ENCODE assay signal across 1 cellular context in the genomic region with DNA sequence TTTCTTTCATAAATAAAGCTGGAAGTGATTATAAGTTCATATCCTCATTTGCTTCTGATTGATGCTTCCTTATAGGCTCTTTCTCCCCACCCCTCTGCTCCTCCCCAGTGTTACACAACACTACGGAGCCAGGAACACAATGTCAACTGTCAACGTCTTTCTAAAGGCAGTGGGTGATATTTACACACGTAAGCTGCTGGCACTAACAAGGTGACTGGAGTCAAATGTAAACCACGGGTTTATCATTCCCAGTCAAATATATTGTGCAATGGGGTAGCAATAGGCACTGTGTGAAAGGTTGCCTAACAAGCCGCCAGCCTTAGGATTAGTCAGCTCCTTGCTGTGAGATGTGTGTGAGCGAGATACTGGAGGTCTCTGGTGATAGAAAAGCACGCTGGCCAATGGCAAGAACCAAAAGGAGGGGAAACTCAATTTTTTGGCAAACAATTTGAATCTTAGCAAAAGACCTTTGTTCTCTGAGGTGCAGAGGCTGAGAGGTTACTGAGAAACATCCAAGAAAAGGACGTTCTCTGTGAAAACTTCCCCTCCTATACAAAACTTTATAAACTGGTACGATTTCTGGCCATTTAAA.
A peak's percentile ranks its signal among the peaks of the same experiment; 100 is the strongest.
TF ChIP-seq lines count a peak whose summit lies in the region.

No MANE protein-coding gene starts in this region.

TF ChIP-seq in K562, 482 proteins besides CTCF, POLR2A, EP300 and RAD21 (continued from another document and continues in another):
- TF ChIP-seq ZNF609 (CRISPR knock-in tag; IDR thresholded peaks at IDR 0.05; ENCODE audit: borderline replicate concordance): 0 out of 2 replicates have a peak, but pooled peaks have one; percentile 24
- TF ChIP-seq ZNF318 (IDR thresholded peaks at IDR 0.05; ENCODE audit: borderline replicate concordance in 1 of 2, low read depth in 1 of 2): peak in 1 of 2 experiments; percentile 80; a peak in 1 of 4 replicates
- peak; percentile 90 for TF ChIP-seq ZEB2 (IDR thresholded peaks at IDR 0.05)
- TF ChIP-seq, protein P1, sequence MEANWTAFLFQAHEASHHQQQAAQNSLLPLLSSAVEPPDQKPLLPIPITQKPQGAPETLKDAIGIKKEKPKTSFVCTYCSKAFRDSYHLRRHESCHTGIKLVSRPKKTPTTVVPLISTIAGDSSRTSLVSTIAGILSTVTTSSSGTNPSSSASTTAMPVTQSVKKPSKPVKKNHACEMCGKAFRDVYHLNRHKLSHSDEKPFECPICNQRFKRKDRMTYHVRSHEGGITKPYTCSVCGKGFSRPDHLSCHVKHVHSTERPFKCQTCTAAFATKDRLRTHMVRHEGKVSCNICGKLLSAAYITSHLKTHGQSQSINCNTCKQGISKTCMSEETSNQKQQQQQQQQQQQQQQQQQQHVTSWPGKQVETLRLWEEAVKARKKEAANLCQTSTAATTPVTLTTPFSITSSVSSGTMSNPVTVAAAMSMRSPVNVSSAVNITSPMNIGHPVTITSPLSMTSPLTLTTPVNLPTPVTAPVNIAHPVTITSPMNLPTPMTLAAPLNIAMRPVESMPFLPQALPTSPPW (CRISPR knock-in tag; IDR thresholded peaks at IDR 0.05): peak; percentile 63
- peak; percentile 95 for TF ChIP-seq FOSL1 (tag; conservative IDR thresholded peaks at IDR 0.05)
- peak; percentile 58; the same call in 1 of the 2 replicates for TF ChIP-seq NR2C1 (IDR thresholded peaks at IDR 0.05)
- TF ChIP-seq NR2C1 (tag; IDR thresholded peaks at IDR 0.05): peak; percentile 76
- TF ChIP-seq MYNN (IDR thresholded peaks at IDR 0.05): peak; percentile 78; the same call in 1 of the 2 replicates
- TF ChIP-seq MYNN (CRISPR knock-in tag; IDR thresholded peaks at IDR 0.05): no peak
- peak; percentile 94 for TF ChIP-seq ESRRA (IDR thresholded peaks at IDR 0.05; ENCODE audit: borderline replicate concordance, low read depth)
- TF ChIP-seq JUN (IDR thresholded peaks at IDR 0.05; ENCODE audit: borderline replicate concordance, low read depth, low read length): peak; percentile 81
- TF ChIP-seq JUN (CRISPR knock-in tag; IDR thresholded peaks at IDR 0.05; ENCODE audit: borderline replicate concordance): peak; percentile 83; the same call in 1 of the 2 replicates
- peak; percentile 96 for TF ChIP-seq ZNF766 (CRISPR knock-in tag; conservative IDR thresholded peaks at IDR 0.05)
- TF ChIP-seq HEY1 (CRISPR knock-in tag; IDR thresholded peaks at IDR 0.05; ENCODE audit: borderline replicate concordance): no peak
- peak; percentile 87 for TF ChIP-seq MEIS2 (IDR thresholded peaks at IDR 0.05; ENCODE audit: partially characterized antibody)
- peak; percentile 83; the same call in 1 of the 2 replicates for TF ChIP-seq ZBTB2 (IDR thresholded peaks at IDR 0.05)
- TF ChIP-seq KHSRP (IDR thresholded peaks at IDR 0.05): no peak
- peak; percentile 77 for TF ChIP-seq ZNF589 (CRISPR knock-in tag; IDR thresholded peaks at IDR 0.05; ENCODE audit: low read depth)
- TF ChIP-seq CREM (IDR thresholded peaks at IDR 0.05; ENCODE audit: low read depth): peak; percentile 83
- TF ChIP-seq EHMT2 (IDR thresholded peaks at IDR 0.05): peak; percentile 84; the same call in 1 of the 2 replicates
- TF ChIP-seq HCFC1 (IDR thresholded peaks at IDR 0.05; ENCODE audit: low read depth, low read length): 0 out of 2 replicates have a peak, but pooled peaks have one; percentile 37
- TF ChIP-seq ZBTB43 (CRISPR knock-in tag; IDR thresholded peaks at IDR 0.05): peak; percentile 94
- peak; percentile 85 for TF ChIP-seq EP400 (IDR thresholded peaks at IDR 0.05)
- TF ChIP-seq, protein P2, sequence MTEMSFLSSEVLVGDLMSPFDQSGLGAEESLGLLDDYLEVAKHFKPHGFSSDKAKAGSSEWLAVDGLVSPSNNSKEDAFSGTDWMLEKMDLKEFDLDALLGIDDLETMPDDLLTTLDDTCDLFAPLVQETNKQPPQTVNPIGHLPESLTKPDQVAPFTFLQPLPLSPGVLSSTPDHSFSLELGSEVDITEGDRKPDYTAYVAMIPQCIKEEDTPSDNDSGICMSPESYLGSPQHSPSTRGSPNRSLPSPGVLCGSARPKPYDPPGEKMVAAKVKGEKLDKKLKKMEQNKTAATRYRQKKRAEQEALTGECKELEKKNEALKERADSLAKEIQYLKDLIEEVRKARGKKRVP (CRISPR knock-in tag; IDR thresholded peaks at IDR 0.05): peak; percentile 91
- TF ChIP-seq TSHZ1 (CRISPR knock-in tag; IDR thresholded peaks at IDR 0.05): no peak
- no peak for TF ChIP-seq RBM25 (IDR thresholded peaks at IDR 0.05; ENCODE audit: low read depth, low read length, severe bottlenecking)
- TF ChIP-seq, protein P3, sequence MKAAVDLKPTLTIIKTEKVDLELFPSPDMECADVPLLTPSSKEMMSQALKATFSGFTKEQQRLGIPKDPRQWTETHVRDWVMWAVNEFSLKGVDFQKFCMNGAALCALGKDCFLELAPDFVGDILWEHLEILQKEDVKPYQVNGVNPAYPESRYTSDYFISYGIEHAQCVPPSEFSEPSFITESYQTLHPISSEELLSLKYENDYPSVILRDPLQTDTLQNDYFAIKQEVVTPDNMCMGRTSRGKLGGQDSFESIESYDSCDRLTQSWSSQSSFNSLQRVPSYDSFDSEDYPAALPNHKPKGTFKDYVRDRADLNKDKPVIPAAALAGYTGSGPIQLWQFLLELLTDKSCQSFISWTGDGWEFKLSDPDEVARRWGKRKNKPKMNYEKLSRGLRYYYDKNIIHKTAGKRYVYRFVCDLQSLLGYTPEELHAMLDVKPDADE (conservative IDR thresholded peaks at IDR 0.05; ENCODE audit: control insufficient read depth, low read depth, low read length): no peak
- peak; percentile 71 for TF ChIP-seq CXXC5 (CRISPR knock-in tag; IDR thresholded peaks at IDR 0.05)
- no peak for TF ChIP-seq GTF2A2 (tag; IDR thresholded peaks at IDR 0.05)
- TF ChIP-seq ZNF140 (CRISPR knock-in tag; IDR thresholded peaks at IDR 0.05): no peak
